In genomic region chr1:202812176-202813026, GRCh38 we compare ENCODE assay signal across 9 cellular contexts. TPM values are rescaled to one million over a fixed set of nuclear protein-coding genes. Genes with fewer than 3 reads are reported as not detected.
DNase-seq lines count a peak whose midpoint lies in the region; ATAC-seq and TF ChIP-seq lines count a peak whose summit lies in the region.
"Had no signal": no experiment of that assay in that cellular context is flagged by ENCODE, and none has a peak within 500 bp of the region (broad histone marks: within the 10 kb centered on the region; RNA-seq: fewer than 3 reads in every experiment).

No MANE protein-coding gene starts in this region.

- no peak for TF ChIP-seq POLR2A in gastrocnemius medialis (IDR thresholded peaks at IDR 0.05)

- H3K4me3 ChIP-seq in SK-N-SH (ENCODE audit: low read depth in 2 of 2, low read length in 1 of 2) (peak overlapping the region; percentile 77 to 86; a peak in 2 of 4 replicates), WERI-Rb-1 (ENCODE audit: low read depth, low read length) (no peak overlapping the region), skeletal muscle cell (ENCODE audit: low read depth, low read length) (peak overlapping the region; percentile 89), gastrocnemius medialis (no peak overlapping the region)

- POLR2A ChIA-PET in SK-N-SH (lab: Yijun Ruan, JAX): no interaction called here

- H3K79me2 ChIP-seq in SK-N-SH (ENCODE audit: insufficient read depth): peaks cover 8% of the 10 kb centered on the region

- H3K9me3 ChIP-seq in SK-N-SH (no peaks in the 10 kb centered on the region), WERI-Rb-1 (ENCODE audit: severe bottlenecking) (no peaks in the 10 kb centered on the region), gastrocnemius medialis (no peaks in the 10 kb centered on the region)

- H2AFZ ChIP-seq in SK-N-SH (ENCODE audit: low read depth): no peak overlapping the region

- no peak overlapping the region for H3K9ac ChIP-seq in SK-N-SH

- ATAC-seq in SK-N-SH treated with all-trans-retinoic acid at 6 μM for 48 hours (no peak), HG03354 (IDR thresholded peaks at IDR 0.05; ENCODE audit: poor library complexity, severe bottlenecking, unreplicated experiment) (no peak), gastrocnemius medialis (no peak)

- no peak for TF ChIP-seq RAD21 in SK-N-SH (IDR thresholded peaks at IDR 0.05; ENCODE audit: low read length)

- intact Hi-C loops in gastrocnemius medialis (cut with DNase I; ENCODE audit: low total_unique reads): no loop called here

- no peak overlapping the region for H3K27ac ChIP-seq in SK-N-SH (ENCODE audit: low read depth in 2 of 2, low read length in 1 of 2)
- H3K27ac ChIP-seq in WERI-Rb-1: no peak overlapping the region
- no peak overlapping the region for H3K27ac ChIP-seq in gastrocnemius medialis

- CTCF ChIA-PET in SK-N-SH (lab: Yijun Ruan, JAX): no interaction called here

- no peak for TF ChIP-seq EP300 in SK-N-SH (IDR thresholded peaks at IDR 0.05; ENCODE audit: borderline replicate concordance in 1 of 2, low read depth in 1 of 2, low read length in 1 of 2)

- H3K4me2 ChIP-seq in SK-N-SH: peak overlapping the region; percentile 94

- no peak for DNase-seq in SK-N-SH
- DNase-seq in WERI-Rb-1: peak; percentile 58
- peak; percentile 5 for DNase-seq in glomerular visceral epithelial cell (ENCODE audit: extremely low spot score)
- no peak for DNase-seq in skeletal muscle cell (ENCODE audit: low read depth)
- DNase-seq in KG1 (lab: John Stamatoyannopoulos, UW): no peak
- no peak for DNase-seq in gastrocnemius medialis

- H3K27me3 ChIP-seq in SK-N-SH (ENCODE audit: insufficient read depth) (no peaks in the 10 kb centered on the region), WERI-Rb-1 (ENCODE audit: insufficient read depth, low read depth, severe bottlenecking) (no peaks in the 10 kb centered on the region), gastrocnemius medialis (no peaks in the 10 kb centered on the region)

- in situ Hi-C loops in gastrocnemius medialis (cut with MboI; ENCODE audit: low sequenced_read_pairs in 4 of 4): no loop called here

- no peaks in the 10 kb centered on the region for H3K9me2 ChIP-seq in SK-N-SH

- H3K4me1 ChIP-seq in SK-N-SH (ENCODE audit: control insufficient read depth in 1 of 2, insufficient read depth in 2 of 2, low read depth in 1 of 2, low read length in 1 of 2): peaks cover 11 to 20% of the 10 kb centered on the region in 2 experiments; a peak in 2 of 4 replicates
- H3K4me1 ChIP-seq in gastrocnemius medialis: peaks cover 5% of the 10 kb centered on the region in 2 donors

- H3K36me3 ChIP-seq in SK-N-SH (replicated peaks in 1 of 2; ENCODE audit: control insufficient read depth in 1 of 2, insufficient read depth in 2 of 2, low read length in 1 of 2) (no peaks in the 10 kb centered on the region), WERI-Rb-1 (peaks cover 4% of the 10 kb centered on the region; the same call in 1 of the 2 replicates), gastrocnemius medialis (no peaks in the 10 kb centered on the region)

- H4K20me1 ChIP-seq in SK-N-SH (ENCODE audit: insufficient read depth): no peaks in the 10 kb centered on the region

- no peak for TF ChIP-seq CTCF in SK-N-SH (IDR thresholded peaks at IDR 0.05)
- no peak for TF ChIP-seq CTCF in WERI-Rb-1 (IDR thresholded peaks at IDR 0.05; ENCODE audit: low read depth, low read length)
- no peak for TF ChIP-seq CTCF in gastrocnemius medialis (IDR thresholded peaks at IDR 0.05 in 4 of 5, conservative IDR thresholded peaks at IDR 0.05 in 1 of 5)

- 78% methylated on average over 8 of the region's 9 CpGs for WGBS in SK-N-SH (ENCODE audit: low lambda C conversion rate)

- H3F3A ChIP-seq in SK-N-SH (replicated peaks; ENCODE audit: insufficient read depth): no peaks in the 10 kb centered on the region

TF ChIP-seq in SK-N-SH, 30 proteins besides CTCF, POLR2A, EP300 and RAD21 (continues in another document):
- TF ChIP-seq ZBTB33 (IDR thresholded peaks at IDR 0.05; ENCODE audit: borderline replicate concordance, low read depth): no peak
- TF ChIP-seq YY1 (IDR thresholded peaks at IDR 0.05; ENCODE audit: low read depth): no peak
- no peak for TF ChIP-seq MAX (IDR thresholded peaks at IDR 0.05; ENCODE audit: low read depth)
- no peak for TF ChIP-seq FOSL2 (IDR thresholded peaks at IDR 0.05; ENCODE audit: borderline replicate concordance, low read depth)
- TF ChIP-seq EZH2phosphoT487 (IDR thresholded peaks at IDR 0.05; ENCODE audit: borderline replicate concordance, low read depth): no peak
- no peak for TF ChIP-seq CHD2 (IDR thresholded peaks at IDR 0.05; ENCODE audit: low read length, partially characterized antibody)
- no peak for TF ChIP-seq SIN3A (IDR thresholded peaks at IDR 0.05; ENCODE audit: borderline replicate concordance, low read depth, low read length)
- no peak for TF ChIP-seq TEAD4 (IDR thresholded peaks at IDR 0.05; ENCODE audit: borderline replicate concordance, insufficient read depth)

TF ChIP-seq in SK-N-SH treated with all-trans-retinoic acid at 6 μM for 48 hours, 23 proteins besides CTCF, POLR2A, EP300 and RAD21:
- TF ChIP-seq SNAI2 (CRISPR knock-in tag; IDR thresholded peaks at IDR 0.05) (no peak), OSR1 (CRISPR knock-in tag; IDR thresholded peaks at IDR 0.05) (no peak), CSRNP3 (CRISPR knock-in tag; IDR thresholded peaks at IDR 0.05) (no peak), TOX (CRISPR knock-in tag; IDR thresholded peaks at IDR 0.05; ENCODE audit: borderline replicate concordance) (no peak)

RNA-seq across cellular contexts. Expression of gene PCAT6, which starts 1.6 kb away (rescaled TPM):
- polyA plus RNA-seq in SK-N-SH (2012; rRNA removed): 5.1 and 6.9 TPM in 2 replicates
- 4.0 and 4.9 TPM in 2 replicates for polyA plus RNA-seq in SK-N-SH (2012; cell fraction: cytosol; rRNA removed)
- 6.8 and 8.3 TPM in 2 replicates for polyA plus RNA-seq in SK-N-SH (2012; cell fraction: nucleus; rRNA removed)
- total RNA-seq in gastrocnemius medialis: 1 to 10 TPM in 1 of 4 donors, not detected in 3; 4.3 TPM
- total RNA-seq: skeletal muscle tissue had no signal

RNA-seq across cellular contexts. Expression of gene KDM5B, which starts 4.2 kb away (rescaled TPM):
- 21.7 and 25.1 TPM in 2 replicates for polyA plus RNA-seq in SK-N-SH (2012; rRNA removed)
- polyA plus RNA-seq in SK-N-SH (2012; cell fraction: cytosol; rRNA removed): 19.4 and 20.2 TPM in 2 replicates
- polyA plus RNA-seq in SK-N-SH (2012; cell fraction: nucleus; rRNA removed): 44.3 and 67.7 TPM in 2 replicates
- 10 to 100 TPM; 10.7 to 17.1 (median 13.7) TPM for total RNA-seq in gastrocnemius medialis

Comparison
In these comparisons a context has a peak if more than half of its experiments do, and no peak if none do; other contexts are left out.
1. DNase-seq: peak in WERI-Rb-1 (single experiment) and glomerular visceral epithelial cell (single experiment); none in SK-N-SH (single experiment), skeletal muscle cell (single experiment), KG1 (single experiment) and gastrocnemius medialis (0 of 2).
2. H3K4me3 ChIP-seq: peak in SK-N-SH (2 of 2) and skeletal muscle cell (single experiment); none in WERI-Rb-1 (single experiment) and gastrocnemius medialis (0 of 4).